Comparison of ENCODE assay signal across 18 cellular contexts in genomic region chr17:78123258-78123929, GRCh38. TPM values are rescaled to one million over a fixed set of nuclear protein-coding genes. Genes with fewer than 3 reads are reported as not detected.
DNase-seq lines count a peak whose midpoint lies in the region; ATAC-seq and TF ChIP-seq lines count a peak whose summit lies in the region.
"Had no signal": no experiment of that assay in that cellular context is flagged by ENCODE, and none has a peak within 500 bp of the region (broad histone marks: within the 10 kb centered on the region; RNA-seq: fewer than 3 reads in every experiment).

No MANE protein-coding gene starts in this region.

- H3K79me2 ChIP-seq in hepatocyte, result peaks cover 3% of the 10 kb centered on the region

- H4K20me1 ChIP-seq in hepatocyte (ENCODE audit: insufficient read depth, poor library complexity, severe bottlenecking), result no peaks in the 10 kb centered on the region

- intact Hi-C loops in psoas muscle (cut with DNase I), result no loop called here

- peak overlapping the region; percentile 26 for H3K4me3 Mint-ChIP-seq in activated T-cell treated with anti-CD3 and anti-CD28 coated beads, Interleukin-2, amount 50 U/mL, for 4 hours
- H3K4me3 Mint-ChIP-seq in T-cell, result peak overlapping the region; percentile 41 to 99 (median 59)
- peak overlapping the region; percentile 83 to 86 for H3K4me3 Mint-ChIP-seq in effector memory CD8-positive, alpha-beta T cell

- H3K9me3 ChIP-seq in psoas muscle (no peaks in the 10 kb centered on the region), HAP-1 (no peaks in the 10 kb centered on the region), hepatocyte (ENCODE audit: low read depth) (no peaks in the 10 kb centered on the region)
- H3K9me3 ChIP-seq: suprapubic skin had no signal

- peaks cover 71% of the 10 kb centered on the region for H3K4me1 Mint-ChIP-seq in activated T-cell treated with anti-CD3 and anti-CD28 coated beads, Interleukin-2, amount 50 U/mL, for 4 hours (ENCODE audit: low read depth)
- H3K4me1 Mint-ChIP-seq in T-cell, result peaks cover 52 to 70% (median 63%) of the 10 kb centered on the region in 3 donors
- H3K4me1 Mint-ChIP-seq in effector memory CD8-positive, alpha-beta T cell (ENCODE audit: low read depth in 2 of 2), result peaks cover 52 to 55% of the 10 kb centered on the region in 2 donors

- peak overlapping the region; percentile 96 to 97 for H3K27ac Mint-ChIP-seq in T-cell
- H3K27ac Mint-ChIP-seq in effector memory CD8-positive, alpha-beta T cell, result peak overlapping the region; percentile 91 to 95
- H3K27ac Mint-ChIP-seq: brain had no signal

- no peak overlapping the region for H2AFZ ChIP-seq in hepatocyte

- H3K4me2 ChIP-seq in hepatocyte, result no peak overlapping the region

- H3K9me3 Mint-ChIP-seq in activated T-cell treated with anti-CD3 and anti-CD28 coated beads, Interleukin-2, amount 50 U/mL, for 4 hours, result no peaks in the 10 kb centered on the region
- H3K9me3 Mint-ChIP-seq in T-cell, result no peaks in the 10 kb centered on the region
- no peaks in the 10 kb centered on the region for H3K9me3 Mint-ChIP-seq in effector memory CD8-positive, alpha-beta T cell
- H3K9me3 Mint-ChIP-seq: brain had no signal

- H3K4me3 ChIP-seq in psoas muscle (no peak overlapping the region), HAP-1 (no peak overlapping the region), hepatocyte (no peak overlapping the region)
- H3K4me3 ChIP-seq: dorsolateral prefrontal cortex, suprapubic skin had no signal

- CTCF ChIA-PET in T-cell (lab: Charles Lee), result interaction anchor here in 1 of 2 donors (0.7 kb wide), 1 partner anchor 11 kb away, joined by 3 read pairs; no protein-coding TSS in a partner anchor

- ATAC-seq in activated T-cell treated with anti-CD3 and anti-CD28 coated beads, Interleukin-2, amount 50 U/mL, for 4 hours, result no peak
- ATAC-seq in T-cell (replicated peaks in 1 of 4) (no peak), psoas muscle (no peak)
- no peak for ATAC-seq in effector memory CD8-positive, alpha-beta T cell (replicated peaks)

- H3K27ac ChIP-seq in temporal lobe (ENCODE audit: low read depth, low read length) (peak overlapping the region; percentile 33), psoas muscle (no peak overlapping the region), hepatocyte (no peak overlapping the region)
- H3K27ac ChIP-seq: suprapubic skin had no signal

- no peak for TF ChIP-seq CTCF in psoas muscle (IDR thresholded peaks at IDR 0.05)
- no peak for TF ChIP-seq CTCF in hepatocyte (IDR thresholded peaks at IDR 0.05; ENCODE audit: poor library complexity)

- DNase-seq in activated T-cell treated with anti-CD3 and anti-CD28 coated beads, Interleukin-2, amount 50 U/mL, for 4 hours, result no peak
- no peak for DNase-seq in activated T-cell treated with anti-CD3 and anti-CD28 coated beads, Interleukin-2, amount 50 U/mL, for 1 hour
- DNase-seq in T-cell (no peak), psoas muscle (no peak), HAP-1 (ENCODE audit: low spot score in 2 of 2) (no peak), hepatocyte (ENCODE audit: low spot score) (no peak)
- no peak for DNase-seq in effector memory CD8-positive, alpha-beta T cell
- DNase-seq: ACHN, dorsolateral prefrontal cortex, hippocampal formation, NCI-H2081 treated with DMSO at 0.1 percent for 48 hours, SW 1271 had no signal

- in situ Hi-C loops in HAP-1 (cut with MboI; ENCODE audit: low sequenced_read_pairs), result loop anchor here (25.0 kb wide), 1 partner anchor 589 kb away; no protein-coding TSS in a partner anchor

- WGBS in psoas muscle, 3 donors, result 95 to 100% (median 97%) methylated on average over 5 of the region's 5 CpGs
- over 99% methylated on average over 5 of the region's 5 CpGs for WGBS in hepatocyte (ENCODE audit: low lambda C conversion rate, missing lambda C conversion rate)

- no peaks in the 10 kb centered on the region for H3K9me2 ChIP-seq in hepatocyte (replicated peaks; ENCODE audit: insufficient read depth)

- POLR2A ChIA-PET in T-cell (lab: Charles Lee), result interaction anchor here in 1 of 2 donors (0.8 kb wide), 1 partner anchor 587 kb away, joined by 7 read pairs; no protein-coding TSS in a partner anchor

- H3K36me3 ChIP-seq in psoas muscle (ENCODE audit: insufficient read depth in 1 of 2, low read depth in 1 of 2) (no peaks in the 10 kb centered on the region), HAP-1 (replicated peaks) (no peaks in the 10 kb centered on the region), hepatocyte (replicated peaks; ENCODE audit: insufficient read depth, low read depth) (no peaks in the 10 kb centered on the region)

- peaks cover 15% of the 10 kb centered on the region for H3K36me3 Mint-ChIP-seq in activated T-cell treated with anti-CD3 and anti-CD28 coated beads, Interleukin-2, amount 50 U/mL, for 4 hours (ENCODE audit: insufficient read depth)
- H3K36me3 Mint-ChIP-seq in T-cell, result peaks cover 24% of the 10 kb centered on the region
- H3K36me3 Mint-ChIP-seq in effector memory CD8-positive, alpha-beta T cell (ENCODE audit: insufficient read depth), result peaks cover 94% of the 10 kb centered on the region
- H3K36me3 Mint-ChIP-seq: brain had no signal

- no peaks in the 10 kb centered on the region for H3K27me3 Mint-ChIP-seq in activated T-cell treated with anti-CD3 and anti-CD28 coated beads, Interleukin-2, amount 50 U/mL, for 4 hours (ENCODE audit: low read depth)
- no peaks in the 10 kb centered on the region for H3K27me3 Mint-ChIP-seq in T-cell
- H3K27me3 Mint-ChIP-seq in effector memory CD8-positive, alpha-beta T cell, result no peaks in the 10 kb centered on the region

- peaks cover 0 to 16% (median 8%) of the 10 kb centered on the region in 3 donors for H3K27me3 ChIP-seq in psoas muscle (ENCODE audit: insufficient read depth in 3 of 3, low read length in 2 of 3)
- no peaks in the 10 kb centered on the region for H3K27me3 ChIP-seq in HAP-1 (ENCODE audit: low read depth)
- H3K27me3 ChIP-seq in hepatocyte, result no peaks in the 10 kb centered on the region
- H3K27me3 ChIP-seq: suprapubic skin had no signal

- peaks cover 6% of the 10 kb centered on the region for H3K4me1 ChIP-seq in psoas muscle
- no peaks in the 10 kb centered on the region for H3K4me1 ChIP-seq in HAP-1
- H3K4me1 ChIP-seq in hepatocyte (ENCODE audit: insufficient read depth), result peaks cover 12% of the 10 kb centered on the region

RNA-seq across cellular contexts. Expression of gene TMC6, which starts 5.2 kb away (rescaled TPM):
- total RNA-seq in activated T-cell treated with anti-CD3 and anti-CD28 coated beads, Interleukin-2, amount 50 U/mL, for 4 hours, result 10 to 100 TPM; 79.1 to 87.1 (median 81.5) TPM
- total RNA-seq in T-cell (100 to 1,000 TPM; 616 to 847 (median 698) TPM), temporal lobe (2.0 TPM), psoas muscle (10 to 100 TPM in 1 of 4 donors, 1 to 10 TPM in 3; 6.1 to 11.0 (median 7.9) TPM), hepatocyte (20.9 and 26.7 TPM in 2 replicates)
- polyA plus RNA-seq in psoas muscle (1 to 10 TPM; 2.7 to 3.9 (median 2.8) TPM), hepatocyte (57.9 and 62.8 TPM in 2 replicates)
- total RNA-seq: RPMI7951 had no signal

RNA-seq across cellular contexts. Expression of gene TMC8, which starts 7.2 kb away (rescaled TPM):
- 10 to 100 TPM; 46.9 to 69.4 (median 61.7) TPM for total RNA-seq in activated T-cell treated with anti-CD3 and anti-CD28 coated beads, Interleukin-2, amount 50 U/mL, for 4 hours
- total RNA-seq in T-cell (100 to 1,000 TPM; 301 to 631 (median 431) TPM), temporal lobe (0.49 TPM), psoas muscle (1 to 10 TPM in 3 of 4 donors, under 1 TPM in 1; 0.89 to 2.8 (median 1.9) TPM), hepatocyte (0.07 and 0.16 TPM in 2 replicates)
- polyA plus RNA-seq in psoas muscle (under 1 TPM; 0.30 to 0.79 (median 0.43) TPM), hepatocyte (1.2 and 3.3 TPM in 2 replicates)
- total RNA-seq: fibroblast of lung, RPMI7951 had no signal

RNA-seq across cellular contexts. Expression of gene C17orf99, which starts 22.8 kb away (rescaled TPM):
- total RNA-seq in activated T-cell treated with anti-CD3 and anti-CD28 coated beads, Interleukin-2, amount 50 U/mL, for 4 hours, result not detected
- total RNA-seq in T-cell (under 1 TPM in 1 of 5 donors, not detected in 4; 0.73 TPM), temporal lobe (not detected), psoas muscle (not detected), hepatocyte (0.32 and 0.33 TPM in 2 replicates)
- polyA plus RNA-seq in psoas muscle (not detected), hepatocyte (0.62 and 0.77 TPM in 2 replicates)
- total RNA-seq: fibroblast of lung, pulmonary artery endothelial cell, RPMI7951 had no signal
- polyA plus RNA-seq: fibroblast of lung had no signal

RNA-seq across cellular contexts. Expression of gene SYNGR2, which starts 45.0 kb away (rescaled TPM):
- 100 to 1,000 TPM; 192 to 224 (median 196) TPM for total RNA-seq in activated T-cell treated with anti-CD3 and anti-CD28 coated beads, Interleukin-2, amount 50 U/mL, for 4 hours
- total RNA-seq in T-cell, result 10 to 100 TPM; 56.0 to 86.3 (median 74.6) TPM
- total RNA-seq in temporal lobe, result 3.0 TPM
- 100 to 1,000 TPM; 134 to 313 (median 192) TPM for total RNA-seq in psoas muscle
- 100 to 1,000 TPM in 2 of 3 donors, 10 to 100 TPM in 1; 61.7 to 181 (median 120) TPM for polyA plus RNA-seq in psoas muscle
- 48.3 and 72.5 TPM in 2 replicates for total RNA-seq in hepatocyte
- 160 and 191 TPM in 2 replicates for polyA plus RNA-seq in hepatocyte

Comparison
In these comparisons a context has a peak if more than half of its experiments do, and no peak if none do; other contexts are left out.
1. H3K4me3 Mint-ChIP-seq: peak in every context shown above with its lines; median percentile 84 in effector memory CD8-positive, alpha-beta T cell; 59 in T-cell; 26 in activated T-cell treated with anti-CD3 and anti-CD28 coated beads, Interleukin-2, amount 50 U/mL, for 4 hours.
2. RNA of gene TMC6, which starts 5.2 kb away (total RNA-seq): 616 to 847 TPM in T-cell; 79.1 to 87.1 TPM in activated T-cell treated with anti-CD3 and anti-CD28 coated beads, Interleukin-2, amount 50 U/mL, for 4 hours, 20.9 to 26.7 TPM in hepatocyte, 6.1 to 11.0 TPM in psoas muscle and 2.0 TPM in temporal lobe (single experiment); every median in the first group is over 4 times any median in the second.
3. RNA of gene TMC8, which starts 7.2 kb away (total RNA-seq): 301 to 631 TPM in T-cell and 46.9 to 69.4 TPM in activated T-cell treated with anti-CD3 and anti-CD28 coated beads, Interleukin-2, amount 50 U/mL, for 4 hours; 0.89 to 2.8 TPM in psoas muscle, 0.49 TPM in temporal lobe (single experiment) and 0.07 to 0.16 TPM in hepatocyte; every median in the first group is over 10 times any median in the second.